In the genomic region with DNA sequence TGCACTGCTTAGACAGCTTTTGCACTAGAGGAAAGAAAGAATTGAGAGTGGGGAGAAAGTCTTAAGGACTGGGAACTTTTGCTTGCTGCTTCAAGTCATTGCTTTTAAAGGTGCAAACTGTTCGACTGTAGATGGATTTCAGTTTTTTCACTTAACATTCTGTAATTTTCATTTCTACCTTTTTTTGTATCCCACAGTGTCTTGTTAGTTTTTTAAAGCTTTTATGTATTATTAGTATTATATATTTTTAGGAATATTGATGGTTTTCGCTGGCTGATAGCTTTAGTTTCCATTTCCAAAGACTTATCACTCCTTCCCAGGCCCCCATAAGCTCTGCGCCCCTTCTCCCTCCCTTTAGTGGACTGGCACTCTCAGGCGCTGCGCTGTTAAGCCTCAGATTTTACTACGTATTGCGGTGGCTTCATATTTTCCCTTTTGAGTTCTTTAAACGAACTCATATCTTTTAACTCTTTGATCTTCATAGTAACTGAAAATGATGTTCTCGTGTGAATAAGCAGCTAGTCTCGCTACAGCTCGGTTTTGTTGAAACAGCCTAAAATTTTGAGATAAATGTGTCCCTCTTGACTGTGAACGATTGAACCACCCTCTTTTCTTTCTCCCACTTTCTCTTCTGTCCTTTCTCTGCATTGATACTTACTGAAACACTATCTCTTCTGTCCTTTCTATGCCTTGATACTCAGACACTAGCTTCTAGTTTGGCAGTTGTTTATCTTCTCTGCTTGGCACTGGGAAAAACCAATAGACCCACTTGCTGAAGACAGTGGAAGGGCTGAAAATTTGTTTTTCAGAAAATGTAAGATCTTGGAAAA, we compare ENCODE assay signal across 9 cellular contexts. TPM values are rescaled to one million over a fixed set of nuclear protein-coding genes. Genes with fewer than 3 reads are reported as not detected.
A peak's percentile ranks its signal among the peaks of the same experiment; 100 is the strongest.
DNase-seq lines count a peak whose midpoint lies in the region; ATAC-seq, FAIRE-seq and TF ChIP-seq lines count a peak whose summit lies in the region.
"Had no signal": no experiment of that assay in that cellular context is flagged by ENCODE, and none has a peak within 500 bp of the region (broad histone marks: within the 10 kb centered on the region; RNA-seq: fewer than 3 reads in every experiment).

No MANE protein-coding gene starts in this region.

- no peak for TF ChIP-seq RAD21 in HepG2 (CRISPR knock-in tag; IDR thresholded peaks at IDR 0.05)

- intact Hi-C loops in heart left ventricle (cut with DNase I) (loop anchor here in 6 of 10 donors (1.0 to 10.0 kb wide), 7 partner anchors 80 to 465 kb away; no protein-coding TSS in a partner anchor), cardiac septum (cut with DNase I) (loop anchor here (2.0 to 5.0 kb wide), 2 partner anchors 215 to 465 kb away; no protein-coding TSS in a partner anchor), HepG2 (cut with micrococcal nuclease; ENCODE audit: unreplicated experiment) (no loop called here)

- peak overlapping the region; percentile 5 for H2AFZ ChIP-seq in HepG2 (ENCODE audit: low read length)

- no peak overlapping the region for H3K9ac ChIP-seq in HepG2 (ENCODE audit: insufficient read depth, low read depth, low read length)

- in situ Hi-C loops in HepG2 (cut with HindIII; ENCODE audit: extremely low pct_ligation_motif_present, low pct_unique_long_range_greater_than_20kb) = no loop called here

- no peaks in the 10 kb centered on the region for H3K79me2 ChIP-seq in HepG2 (ENCODE audit: insufficient read depth, low read length)

- H4K20me1 ChIP-seq in HepG2 (ENCODE audit: insufficient read depth, low read length) = no peaks in the 10 kb centered on the region

- no peak for TF ChIP-seq POLR2A in heart left ventricle (IDR thresholded peaks at IDR 0.05)
- no peak for TF ChIP-seq POLR2A in HepG2 (IDR thresholded peaks at IDR 0.05; ENCODE audit: insufficient read depth in 1 of 2, low read depth in 2 of 2, low read length in 2 of 2)

- no peak overlapping the region for H3K4me2 ChIP-seq in HepG2 (ENCODE audit: low read depth, low read length)

- BruUV-seq in HepG2 (replicated peaks; lab: Mats Ljungman, UMichigan) = no TSS peak

- H3K4me1 ChIP-seq in heart left ventricle (peaks cover 0 to 12% (median 4%) of the 10 kb centered on the region in 12 donors), HepG2 (ENCODE audit: insufficient read depth, low read length) (peaks cover 28% of the 10 kb centered on the region; the same call in 1 of the 2 replicates), urinary bladder (ENCODE audit: insufficient read depth) (no peaks in the 10 kb centered on the region)

- H3K9me3 ChIP-seq in heart left ventricle (no peaks in the 10 kb centered on the region), HepG2 (ENCODE audit: low read length) (no peaks in the 10 kb centered on the region)

- H3K4me3 ChIP-seq in heart left ventricle = peak overlapping the region in 11 of 12 donors; percentile 59 to 85 (median 72)
- H3K4me3 ChIP-seq in bronchial epithelial cell (ENCODE audit: low read depth, low read length) = peak overlapping the region; percentile 58
- no peak overlapping the region for H3K4me3 ChIP-seq in HepG2 (replicated peaks in 1 of 3; ENCODE audit: insufficient read depth in 1 of 3, low read depth in 2 of 3, low read length in 3 of 3)
- peak overlapping the region; percentile 60 for H3K4me3 ChIP-seq in urinary bladder (ENCODE audit: low read depth, low read length)

- H3K36me3 ChIP-seq in heart left ventricle (no peaks in the 10 kb centered on the region), bronchial epithelial cell (ENCODE audit: control insufficient read depth, insufficient read depth, low read length) (no peaks in the 10 kb centered on the region), HepG2 (replicated peaks in 1 of 2; ENCODE audit: control insufficient read depth in 1 of 2, insufficient read depth in 2 of 2, low read length in 2 of 2) (no peaks in the 10 kb centered on the region), urinary bladder (ENCODE audit: insufficient read depth) (no peaks in the 10 kb centered on the region)

- DNase-seq in heart left ventricle (no peak), cardiac septum (ENCODE audit: low spot score) (no peak), bronchial epithelial cell (ENCODE audit: low read depth) (no peak), HepG2 (ENCODE audit: low spot score) (no peak), NCI-H226 (no peak), retina (no peak)

- ATAC-seq in heart left ventricle (no peak), HepG2 (no peak), HG03045 (IDR thresholded peaks at IDR 0.05; ENCODE audit: unreplicated experiment) (no peak)

- no peak for FAIRE-seq in bronchial epithelial cell (lab: Jason Lieb, UNC)
- FAIRE-seq in HepG2 (lab: Jason Lieb, UNC) = no peak

- TF ChIP-seq EP300 in HepG2 (IDR thresholded peaks at IDR 0.05; ENCODE audit: low read depth in 2 of 2, low read length in 2 of 2) (no peak), HepG2 (CRISPR knock-in tag; IDR thresholded peaks at IDR 0.05; ENCODE audit: borderline replicate concordance) (no peak)

- H3K27me3 ChIP-seq in heart left ventricle = peaks cover 0 to 2% (median 0%) of the 10 kb centered on the region in 9 donors
- H3K27me3 ChIP-seq in bronchial epithelial cell (ENCODE audit: control insufficient read depth, insufficient read depth, low read length) = no peaks in the 10 kb centered on the region
- H3K27me3 ChIP-seq in HepG2 (ENCODE audit: control insufficient read depth in 1 of 2, insufficient read depth in 2 of 2, low read length in 2 of 2) = no peaks in the 10 kb centered on the region; a peak in 1 of 5 replicates

- peak overlapping the region; percentile 73 to 96 (median 93) for H3K27ac ChIP-seq in heart left ventricle
- no peak overlapping the region for H3K27ac ChIP-seq in HepG2 (ENCODE audit: extremely low read length, insufficient read depth, low read length)
- H3K27ac ChIP-seq in urinary bladder (ENCODE audit: low read depth) = peak overlapping the region; percentile 86

- no peak for TF ChIP-seq CTCF in heart left ventricle (IDR thresholded peaks at IDR 0.05)
- TF ChIP-seq CTCF in bronchial epithelial cell (IDR thresholded peaks at IDR 0.05; ENCODE audit: insufficient read depth, low read length, severe bottlenecking) = no peak
- no peak for TF ChIP-seq CTCF in HepG2 (CRISPR knock-in tag; IDR thresholded peaks at IDR 0.05)

- POLR2A ChIA-PET in HepG2 (lab: Yijun Ruan, JAX) = no interaction called here

- CTCF ChIA-PET in HepG2 (lab: Yijun Ruan, JAX; ENCODE audit: low intra/inter-chr PET ratio, low total read pairs) = no interaction called here

- 53 to 56% (median 55%) methylated on average over 12 of the region's 12 CpGs for WGBS in heart left ventricle, 4 donors
- 82% methylated on average over 12 of the region's 12 CpGs for WGBS in HepG2 (ENCODE audit: low lambda C conversion rate)
- WGBS in urinary bladder = 23% methylated on average over 12 of the region's 12 CpGs

TF ChIP-seq in HepG2, 621 proteins besides CTCF, POLR2A, EP300 and RAD21:
- TF ChIP-seq KLF12 (CRISPR knock-in tag; IDR thresholded peaks at IDR 0.05; ENCODE audit: borderline replicate concordance) (no peak), ZNF235 (CRISPR knock-in tag; IDR thresholded peaks at IDR 0.05; ENCODE audit: borderline replicate concordance) (no peak), FOXK2 (IDR thresholded peaks at IDR 0.05) (no peak), ZMAT3 (CRISPR knock-in tag; conservative IDR thresholded peaks at IDR 0.05) (no peak), KMT2A (CRISPR knock-in tag; IDR thresholded peaks at IDR 0.05) (no peak), ZNF839 (CRISPR knock-in tag; IDR thresholded peaks at IDR 0.05; ENCODE audit: borderline replicate concordance) (no peak)
- TF ChIP-seq, protein P1, sequence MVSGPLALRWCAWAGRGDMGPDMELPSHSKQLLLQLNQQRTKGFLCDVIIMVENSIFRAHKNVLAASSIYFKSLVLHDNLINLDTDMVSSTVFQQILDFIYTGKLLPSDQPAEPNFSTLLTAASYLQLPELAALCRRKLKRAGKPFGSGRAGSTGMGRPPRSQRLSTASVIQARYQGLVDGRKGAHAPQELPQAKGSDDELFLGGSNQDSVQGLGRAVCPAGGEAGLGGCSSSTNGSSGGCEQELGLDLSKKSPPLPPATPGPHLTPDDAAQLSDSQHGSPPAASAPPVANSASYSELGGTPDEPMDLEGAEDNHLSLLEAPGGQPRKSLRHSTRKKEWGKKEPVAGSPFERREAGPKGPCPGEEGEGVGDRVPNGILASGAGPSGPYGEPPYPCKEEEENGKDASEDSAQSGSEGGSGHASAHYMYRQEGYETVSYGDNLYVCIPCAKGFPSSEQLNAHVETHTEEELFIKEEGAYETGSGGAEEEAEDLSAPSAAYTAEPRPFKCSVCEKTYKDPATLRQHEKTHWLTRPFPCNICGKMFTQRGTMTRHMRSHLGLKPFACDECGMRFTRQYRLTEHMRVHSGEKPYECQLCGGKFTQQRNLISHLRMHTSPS (CRISPR knock-in tag; IDR thresholded peaks at IDR 0.05; ENCODE audit: low read depth) = no peak

RNA-seq across cellular contexts. Expression of a gene that starts 2.5 kb away (rescaled TPM):
- total RNA-seq in heart left ventricle (100 to 1,000 TPM in 2 of 9 donors, 10 to 100 TPM in 7; 37.5 to 118 (median 91.7) TPM), cardiac septum (165 TPM), bronchial epithelial cell (0.13 and 0.26 TPM in 2 replicates), HepG2 (2016; rRNA removed; fragmentation: Illumina TruSeq; extraction: Trizol) (0.24 and 0.48 TPM in 2 replicates), urinary bladder (34.1 TPM)
- polyA plus RNA-seq in heart left ventricle (10 to 100 TPM in 1 of 2 donors, 1 to 10 TPM in 1; 9.6 to 44.0 TPM), HepG2 (2011; rRNA removed) (0.04 and 0.08 TPM in 2 replicates), urinary bladder (3.5 TPM)
- total RNA-seq in HepG2 (2016; cell fraction: cytosol; rRNA removed; fragmentation: Illumina TruSeq; extraction: Trizol; ENCODE audit: low read depth) = 0.10 TPM in 1 of 2 replicates, not detected in the other
- 0.09 and 0.51 TPM in 2 replicates for total RNA-seq in HepG2 (2016; cell fraction: insoluble cytoplasmic fraction; rRNA removed; fragmentation: Illumina TruSeq; extraction: Trizol)
- 0.15 TPM in 1 of 2 replicates, not detected in the other for total RNA-seq in HepG2 (2016; cell fraction: membrane; rRNA removed; fragmentation: Illumina TruSeq; extraction: Trizol)
- total RNA-seq in HepG2 (2016; cell fraction: nucleus; rRNA removed; fragmentation: Illumina TruSeq; extraction: Trizol) = 0.47 and 0.50 TPM in 2 replicates
- polyA plus RNA-seq in HepG2 (2011; cell fraction: cytosol; rRNA removed) = 0.01 and 0.09 TPM in 2 replicates
- 0.28 and 0.42 TPM in 2 replicates for polyA plus RNA-seq in HepG2 (2011; cell fraction: nucleus; rRNA removed)
- polyA plus RNA-seq in HepG2 (2012) = 0.21 TPM in 1 of 2 replicates, not detected in the other
- polyA plus RNA-seq in HepG2 (2016; cell fraction: cytosol; fragmentation: Illumina TruSeq; extraction: Trizol; ENCODE audit: low read depth) = not detected in 2 replicates
- 0.25 and 0.35 TPM in 2 replicates for polyA plus RNA-seq in HepG2 (2016; cell fraction: insoluble cytoplasmic fraction; fragmentation: Illumina TruSeq; extraction: Trizol; ENCODE audit: low read depth)
- polyA plus RNA-seq in HepG2 (2016; cell fraction: membrane; fragmentation: Illumina TruSeq; extraction: Trizol; ENCODE audit: low read depth) = 0.03 TPM in 1 of 2 replicates, not detected in the other
- polyA plus RNA-seq in HepG2 (2016; cell fraction: nucleus; fragmentation: Illumina TruSeq; extraction: Trizol; ENCODE audit: insufficient read depth, low read depth) = 0.15 TPM in 1 of 2 replicates, not detected in the other
- polyA minus RNA-seq in HepG2 (2011; rRNA and poly(A)+ RNA removed; ENCODE audit: low replicate concordance) = 0.68 TPM in 1 of 2 replicates, not detected in the other
- polyA minus RNA-seq in HepG2 (2011; cell fraction: cytosol; rRNA and poly(A)+ RNA removed) = not detected in 2 replicates
- 0.87 TPM in 1 of 2 replicates, not detected in the other for polyA minus RNA-seq in HepG2 (2011; cell fraction: nucleus; rRNA and poly(A)+ RNA removed)
- total RNA-seq: CD4-positive, alpha-beta T cell had no signal

Comparison
In these comparisons a context has a peak if more than half of its experiments do, and no peak if none do; other contexts are left out.
1. H3K4me3 ChIP-seq: peak in heart left ventricle (11 of 12), bronchial epithelial cell (single experiment) and urinary bladder (single experiment); none in HepG2 (0 of 3).
2. RNA of a gene that starts 2.5 kb away (total RNA-seq): 165 TPM in cardiac septum (single experiment), 37.5 to 118 TPM in heart left ventricle and 34.1 TPM in urinary bladder (single experiment); 0.13 to 0.26 TPM in bronchial epithelial cell and 0.09 to 0.51 TPM in HepG2; every median in the first group is over 10 times any median in the second.